In the genomic region with DNA sequence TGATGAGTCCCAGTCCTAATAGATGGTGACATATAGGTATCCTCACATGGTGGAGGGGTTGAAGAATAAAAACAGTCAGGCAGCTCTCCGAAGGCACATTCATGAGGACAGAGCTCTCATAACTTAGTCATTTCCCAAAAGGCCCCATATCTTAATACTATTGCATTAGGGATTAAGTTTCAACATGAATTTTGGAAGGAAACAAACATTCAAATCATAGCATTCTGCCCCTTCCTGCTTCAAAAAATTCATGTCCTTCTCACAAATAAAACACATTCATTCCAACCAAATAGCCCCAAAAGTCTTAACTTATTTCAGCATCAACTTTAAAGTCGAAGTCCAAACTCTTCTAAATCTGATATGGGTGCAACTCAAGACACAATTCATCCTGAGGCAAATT, we compare ENCODE assay signal across 27 cellular contexts.
"Had no signal": no experiment of that assay in that cellular context is flagged by ENCODE, and none has a peak within 500 bp of the region (broad histone marks: within the 10 kb centered on the region; RNA-seq: fewer than 3 reads in every experiment).

No MANE protein-coding gene starts in this region.

- H3K4me3 Mint-ChIP-seq: activated CD4-positive, alpha-beta memory T cell treated with anti-CD3 and anti-CD28 coated beads for 36 hours; activated CD4-positive, alpha-beta T cell treated with anti-CD3 and anti-CD28 coated beads for 36 hours; activated CD4-positive, alpha-beta T cell treated with anti-CD3 and anti-CD28 coated beads, Interleukin-2, amount 10 ng/mL, durations not matched to agents 24 days and 14 days; activated CD8-positive, alpha-beta memory T cell treated with anti-CD3 and anti-CD28 coated beads, Interleukin-2, amount 10 ng/mL, durations not matched to agents 7 days and 5 days; activated CD8-positive, alpha-beta T cell treated with anti-CD3 and anti-CD28 coated beads, Interleukin-2, amount 10 ng/mL, durations not matched to agents 7 days and 5 days; activated naive CD4-positive, alpha-beta T cell treated with anti-CD3 and anti-CD28 coated beads for 36 hours; activated naive CD4-positive, alpha-beta T cell treated with anti-CD3 and anti-CD28 coated beads, Interleukin-2, amount 50 U/mL, for 24 hours; activated naive CD8-positive, alpha-beta T cell treated with anti-CD3 and anti-CD28 coated beads, Interleukin-2, amount 10 ng/mL, durations not matched to agents 7 days and 5 days; activated T-helper 1 cell treated with anti-CD3 and anti-CD28 coated beads, Interleukin-12 subunit alpha, Interleukin-12 subunit beta, Interleukin-2, Interleukin-4 antibody, amounts not matched to agents 30 ng/mL and 10 ng/mL and 1 ng/mL, durations not matched to agents 14 hours and 24 hours and 36 hours; central memory CD8-positive, alpha-beta T cell had no signal

- H3K4me1 Mint-ChIP-seq: activated CD4-positive, alpha-beta T cell treated with anti-CD3 and anti-CD28 coated beads for 36 hours; activated CD4-positive, alpha-beta T cell treated with anti-CD3 and anti-CD28 coated beads, Interleukin-2, amount 10 ng/mL, durations not matched to agents 24 days and 14 days; activated CD8-positive, alpha-beta memory T cell treated with anti-CD3 and anti-CD28 coated beads, Interleukin-2, amount 10 ng/mL, durations not matched to agents 7 days and 5 days; activated naive CD4-positive, alpha-beta T cell treated with anti-CD3 and anti-CD28 coated beads, Interleukin-2, amount 50 U/mL, for 24 hours; activated naive CD8-positive, alpha-beta T cell treated with anti-CD3 and anti-CD28 coated beads, Interleukin-2, amount 10 ng/mL, durations not matched to agents 7 days and 5 days; central memory CD8-positive, alpha-beta T cell had no signal

- H3K36me3 Mint-ChIP-seq: activated CD4-positive, alpha-beta memory T cell treated with anti-CD3 and anti-CD28 coated beads for 36 hours; activated CD8-positive, alpha-beta memory T cell treated with anti-CD3 and anti-CD28 coated beads, Interleukin-2, amount 10 ng/mL, durations not matched to agents 7 days and 5 days; activated naive CD4-positive, alpha-beta T cell treated with anti-CD3 and anti-CD28 coated beads, Interleukin-2, amount 50 U/mL, for 24 hours had no signal

- H3K27ac ChIP-seq: brain microvascular endothelial cell, epithelial cell of prostate, esophagus squamous epithelium had no signal

- DNase-seq: activated CD4-positive, alpha-beta memory T cell treated with anti-CD3 and anti-CD28 coated beads for 36 hours; activated CD4-positive, alpha-beta T cell treated with anti-CD3 and anti-CD28 coated beads for 36 hours; activated CD4-positive, alpha-beta T cell treated with anti-CD3 and anti-CD28 coated beads, Interleukin-2, amount 10 ng/mL, durations not matched to agents 24 days and 14 days; activated CD4-positive, CD25-positive, alpha-beta regulatory T cell; activated CD4-positive, CD25-positive, alpha-beta regulatory T cell treated with anti-CD3 and anti-CD28 coated beads, Interleukin-2, amount 50 U/mL, for 72 hours; activated CD8-positive, alpha-beta memory T cell treated with anti-CD3 and anti-CD28 coated beads, Interleukin-2, amount 10 ng/mL, durations not matched to agents 7 days and 5 days; activated CD8-positive, alpha-beta memory T cell treated with anti-CD3 and anti-CD28 coated beads, Interleukin-2, amount 50 U/mL, for 4 hours; activated CD8-positive, alpha-beta T cell treated with anti-CD3 and anti-CD28 coated beads, Interleukin-2, amount 10 ng/mL, durations not matched to agents 7 days and 5 days; activated effector memory CD4-positive, alpha-beta T cell treated with anti-CD3 and anti-CD28 coated beads, Interleukin-2, amount 50 U/mL, for 16 hours; activated naive CD4-positive, alpha-beta T cell treated with anti-CD3 and anti-CD28 coated beads for 36 hours; activated naive CD8-positive, alpha-beta T cell treated with anti-CD3 and anti-CD28 coated beads, Interleukin-2, amount 10 ng/mL, durations not matched to agents 7 days and 5 days; activated T-cell treated with anti-CD3 and anti-CD28 coated beads, Interleukin-2, amount 50 U/mL, for 1 hour; activated T-cell treated with anti-CD3 and anti-CD28 coated beads, Interleukin-2, amount 50 U/mL, for 48 hours; amniotic stem cell; anterior cingulate cortex; brain microvascular endothelial cell; cortex of kidney; effector CD8-positive, alpha-beta T cell; esophagus squamous epithelium; foreskin fibroblast; head of caudate nucleus; T-helper 2 cell had no signal

- H3K4me3 ChIP-seq: esophagus squamous epithelium had no signal

- H3K27ac Mint-ChIP-seq: activated CD4-positive, alpha-beta memory T cell treated with anti-CD3 and anti-CD28 coated beads for 36 hours; activated CD4-positive, alpha-beta T cell treated with anti-CD3 and anti-CD28 coated beads for 36 hours; activated CD4-positive, alpha-beta T cell treated with anti-CD3 and anti-CD28 coated beads, Interleukin-2, amount 10 ng/mL, durations not matched to agents 24 days and 14 days; activated CD8-positive, alpha-beta memory T cell treated with anti-CD3 and anti-CD28 coated beads, Interleukin-2, amount 10 ng/mL, durations not matched to agents 7 days and 5 days; activated CD8-positive, alpha-beta T cell treated with anti-CD3 and anti-CD28 coated beads, Interleukin-2, amount 10 ng/mL, durations not matched to agents 7 days and 5 days; activated naive CD4-positive, alpha-beta T cell treated with anti-CD3 and anti-CD28 coated beads for 36 hours; activated naive CD4-positive, alpha-beta T cell treated with anti-CD3 and anti-CD28 coated beads, Interleukin-2, amount 50 U/mL, for 24 hours; activated naive CD8-positive, alpha-beta T cell treated with anti-CD3 and anti-CD28 coated beads, Interleukin-2, amount 10 ng/mL, durations not matched to agents 7 days and 5 days; activated T-helper 1 cell treated with anti-CD3 and anti-CD28 coated beads, Interleukin-12 subunit alpha, Interleukin-12 subunit beta, Interleukin-2, Interleukin-4 antibody, amounts not matched to agents 30 ng/mL and 10 ng/mL and 1 ng/mL, durations not matched to agents 14 hours and 24 hours and 36 hours; activated T-helper 2 cell treated with anti-CD3 and anti-CD28 coated beads, Interferon-gamma antibody, Interleukin-2, Interleukin-4, amounts not matched to agents 10 μg/mL and 5 μg/mL and 100 μg/mL, durations not matched to agents 14 hours and 24 hours and 36 hours had no signal

- H3K27me3 ChIP-seq: brain microvascular endothelial cell, esophagus squamous epithelium had no signal

- H3K36me3 ChIP-seq: brain microvascular endothelial cell, esophagus squamous epithelium had no signal

- H3K4me1 ChIP-seq: esophagus squamous epithelium had no signal

- H3K9me3 Mint-ChIP-seq: activated CD4-positive, alpha-beta T cell treated with anti-CD3 and anti-CD28 coated beads, Interleukin-2, amount 10 ng/mL, durations not matched to agents 24 days and 14 days; activated naive CD4-positive, alpha-beta T cell treated with anti-CD3 and anti-CD28 coated beads for 36 hours; activated T-helper 1 cell treated with anti-CD3 and anti-CD28 coated beads, Interleukin-12 subunit alpha, Interleukin-12 subunit beta, Interleukin-2, Interleukin-4 antibody, amounts not matched to agents 30 ng/mL and 10 ng/mL and 1 ng/mL, durations not matched to agents 14 hours and 24 hours and 36 hours had no signal
